8 cellular contexts compared by ENCODE assay signal in genomic region chr19:29587518-29587986, GRCh38. TPM values are rescaled to one million over a fixed set of nuclear protein-coding genes. Genes with fewer than 3 reads are reported as not detected.
DNase-seq lines count a peak whose midpoint lies in the region; ATAC-seq, FAIRE-seq and TF ChIP-seq lines count a peak whose summit lies in the region.

No MANE protein-coding gene starts in this region.

- H3K27ac ChIP-seq in lower lobe of right lung: no peak overlapping the region
- H3K27ac ChIP-seq in testis: no peak overlapping the region

- no peak for TF ChIP-seq POLR2A in GM12891 (IDR thresholded peaks at IDR 0.05; ENCODE audit: low read depth, low read length)
- no peak for TF ChIP-seq POLR2A in testis (IDR thresholded peaks at IDR 0.05)

- peaks cover 19% of the 10 kb centered on the region for H3K27me3 ChIP-seq in lower lobe of right lung (ENCODE audit: low read depth)
- H3K27me3 ChIP-seq in testis: no peaks in the 10 kb centered on the region

- H3K4me1 ChIP-seq in lower lobe of right lung: no peaks in the 10 kb centered on the region
- H3K4me1 ChIP-seq in testis: no peaks in the 10 kb centered on the region

- ATAC-seq in HG02938 (IDR thresholded peaks at IDR 0.05; ENCODE audit: unreplicated experiment): peak; percentile 88
- ATAC-seq in lower lobe of right lung: peak; percentile 44 to 72

- intact Hi-C loops in lower lobe of right lung (cut with DNase I): no loop called here
- intact Hi-C loops in testis (cut with DNase I; ENCODE audit: low total_unique reads): no loop called here

- H3K9me3 ChIP-seq in lower lobe of right lung (no peaks in the 10 kb centered on the region), testis (no peaks in the 10 kb centered on the region)

- 73 to 80% methylated on average over 2 of the region's 2 CpGs for WGBS in testis, 2 donors

- TF ChIP-seq CTCF in lower lobe of right lung (IDR thresholded peaks at IDR 0.05) (no peak), testis (IDR thresholded peaks at IDR 0.05) (no peak)

- DNase-seq in GM12891 (ENCODE audit: insufficient read length, low spot score) (no peak), lower lobe of right lung (no peak), amygdala (lab: John Stamatoyannopoulos, UW) (no peak), LoVo (ENCODE audit: low spot score) (no peak), testis (no peak), iPS-NIHi7 (ENCODE audit: extremely low spot score) (no peak)
- DNase-seq in activated CD4-positive, alpha-beta T cell treated with anti-CD3 and anti-CD28 coated beads, Interleukin-2, amount 50 U/mL, for 1 hour: peak; percentile 13

- peak; percentile 93 for FAIRE-seq in GM12891 (lab: Jason Lieb, UNC)

- no peaks in the 10 kb centered on the region for H3K36me3 ChIP-seq in lower lobe of right lung
- H3K36me3 ChIP-seq in testis (ENCODE audit: low read depth, missing control alignments): no peaks in the 10 kb centered on the region

- no peak overlapping the region for H3K4me3 ChIP-seq in lower lobe of right lung
- H3K4me3 ChIP-seq in testis: no peak overlapping the region

TF ChIP-seq in GM12891, 5 proteins besides CTCF, POLR2A, EP300 and RAD21:
- TF ChIP-seq TAF1 (IDR thresholded peaks at IDR 0.05; ENCODE audit: low read depth, low read length): no peak
- TF ChIP-seq POLR2AphosphoS5 (IDR thresholded peaks at IDR 0.05; ENCODE audit: low read depth, low read length): no peak
- TF ChIP-seq POU2F2 (IDR thresholded peaks at IDR 0.05; ENCODE audit: low read depth, low read length): no peak
- no peak for TF ChIP-seq PAX5 (IDR thresholded peaks at IDR 0.05; ENCODE audit: insufficient read depth, low read length, severe bottlenecking)
- TF ChIP-seq SPI1 (IDR thresholded peaks at IDR 0.05; ENCODE audit: low read depth, low read length): peak; percentile 36

RNA-seq across cellular contexts. Expression of gene POP4, which starts 18.5 kb away (rescaled TPM):
- 74.4 TPM for polyA plus RNA-seq in GM12891 (2012; ENCODE audit: low read depth, missing spikeins)
- total RNA-seq in lower lobe of right lung: 44.4 TPM
- 10 to 100 TPM; 79.8 to 82.4 TPM for total RNA-seq in testis
- polyA plus RNA-seq in testis (ENCODE audit: insufficient read depth, low read depth, low replicate concordance): 127 TPM
